Comparison of ENCODE assay signal across 1 cellular context in the genomic region with DNA sequence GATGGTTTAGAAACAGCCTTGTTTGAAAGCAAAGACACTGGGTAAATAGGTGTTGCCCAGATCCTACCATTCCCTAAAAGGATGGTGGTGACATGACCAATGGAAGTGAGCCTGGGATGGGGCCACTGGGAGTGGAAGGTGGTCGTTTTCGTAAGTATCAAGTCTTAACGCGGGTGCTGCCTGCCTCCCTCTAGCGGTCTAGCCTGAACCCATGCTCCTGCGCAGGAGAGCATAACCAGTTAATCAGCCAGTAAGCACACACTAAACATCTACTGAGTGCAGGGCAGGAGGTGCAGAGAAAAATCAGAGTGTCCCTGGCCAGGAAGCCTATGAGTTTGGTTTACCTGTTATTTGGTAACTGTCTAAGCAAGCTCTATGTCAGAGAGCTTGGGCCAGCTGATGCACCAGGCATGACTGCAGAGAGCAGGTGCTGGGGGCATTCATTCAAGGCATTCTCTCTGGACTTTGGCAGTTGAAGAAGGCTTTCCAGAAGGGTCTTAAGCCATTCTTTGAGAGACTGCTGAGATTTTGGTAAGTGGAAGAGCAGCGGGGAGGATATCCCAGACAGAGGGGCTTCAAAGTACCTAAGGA.
TF ChIP-seq lines count a peak whose summit lies in the region.

No MANE protein-coding gene starts in this region.

TF ChIP-seq in liver, 16 proteins besides CTCF, POLR2A, EP300 and RAD21 (continued from another document):
- TF ChIP-seq, protein P1, sequence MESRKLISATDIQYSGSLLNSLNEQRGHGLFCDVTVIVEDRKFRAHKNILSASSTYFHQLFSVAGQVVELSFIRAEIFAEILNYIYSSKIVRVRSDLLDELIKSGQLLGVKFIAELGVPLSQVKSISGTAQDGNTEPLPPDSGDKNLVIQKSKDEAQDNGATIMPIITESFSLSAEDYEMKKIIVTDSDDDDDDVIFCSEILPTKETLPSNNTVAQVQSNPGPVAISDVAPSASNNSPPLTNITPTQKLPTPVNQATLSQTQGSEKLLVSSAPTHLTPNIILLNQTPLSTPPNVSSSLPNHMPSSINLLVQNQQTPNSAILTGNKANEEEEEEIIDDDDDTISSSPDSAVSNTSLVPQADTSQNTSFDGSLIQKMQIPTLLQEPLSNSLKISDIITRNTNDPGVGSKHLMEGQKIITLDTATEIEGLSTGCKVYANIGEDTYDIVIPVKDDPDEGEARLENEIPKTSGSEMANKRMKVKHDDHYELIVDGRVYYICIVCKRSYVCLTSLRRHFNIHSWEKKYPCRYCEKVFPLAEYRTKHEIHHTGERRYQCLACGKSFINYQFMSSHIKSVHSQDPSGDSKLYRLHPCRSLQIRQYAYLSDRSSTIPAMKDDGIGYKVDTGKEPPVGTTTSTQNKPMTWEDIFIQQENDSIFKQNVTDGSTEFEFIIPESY (IDR thresholded peaks at IDR 0.05), result no peak
